ENCODE assay signal across 18 cellular contexts in the genomic region with DNA sequence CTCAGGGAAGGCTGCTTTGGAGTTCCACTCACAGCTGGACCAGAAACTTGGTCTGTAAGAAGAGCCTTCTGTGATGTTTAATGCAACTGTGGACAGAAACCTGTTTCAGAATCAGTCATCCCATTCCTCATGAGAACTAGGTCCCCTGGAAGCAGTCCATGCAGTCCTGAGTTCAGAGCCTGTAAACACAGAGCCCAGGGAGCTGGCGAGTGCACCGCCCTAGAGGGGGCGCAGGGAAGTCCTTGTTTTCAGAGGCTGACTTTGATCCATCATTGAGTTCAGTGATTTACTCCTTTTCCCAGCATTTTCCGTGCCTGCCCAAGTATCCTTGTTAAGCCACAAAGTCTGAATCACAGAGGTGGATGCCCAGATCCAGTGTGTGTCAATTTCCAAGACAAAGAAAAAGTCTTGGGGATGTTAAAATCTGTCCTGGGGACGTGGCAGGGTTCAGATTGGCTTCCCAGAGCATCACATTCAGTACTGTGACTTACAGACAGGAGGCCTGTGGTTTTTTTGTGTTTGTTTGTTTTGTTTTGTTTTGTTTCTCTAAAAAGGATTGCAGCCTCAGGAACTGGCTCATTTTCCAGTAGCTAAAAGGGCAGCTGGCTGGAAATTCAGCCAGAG.
DNase-seq lines count a peak whose midpoint lies in the region; ATAC-seq lines count a peak whose summit lies in the region.
"Had no signal": no experiment of that assay in that cellular context is flagged by ENCODE, and none has a peak within 500 bp of the region (broad histone marks: within the 10 kb centered on the region; RNA-seq: fewer than 3 reads in every experiment).

No MANE protein-coding gene starts in this region.

- H3K4me1 ChIP-seq in adipocyte (ENCODE audit: control insufficient read depth, insufficient read depth, low read length): peaks cover 6% of the 10 kb centered on the region
- H3K4me1 ChIP-seq: gastrocnemius medialis, parathyroid adenoma had no signal

- H3K27me3 ChIP-seq in adipocyte (replicated peaks; ENCODE audit: control insufficient read depth, insufficient read depth, low read length): peaks cover 51% of the 10 kb centered on the region
- H3K27me3 ChIP-seq: BLaER1, gastrocnemius medialis had no signal

- ATAC-seq in GM19395 (IDR thresholded peaks at IDR 0.05; ENCODE audit: unreplicated experiment) (no peak), GM19351 (IDR thresholded peaks at IDR 0.05; ENCODE audit: unreplicated experiment) (no peak), HG02798 (IDR thresholded peaks at IDR 0.05; ENCODE audit: poor library complexity, unreplicated experiment) (no peak)
- ATAC-seq: gastrocnemius medialis, GM12878 had no signal

- peak; percentile 45 for DNase-seq in AG08395 (ENCODE audit: low spot score)
- peak; percentile 14 for DNase-seq in HCEC 1CT
- peak; percentile 40 for DNase-seq in adipocyte (ENCODE audit: low read depth)
- peak; percentile 40 for DNase-seq in iPS-NIHi7 (ENCODE audit: extremely low spot score)
- DNase-seq in NCI-H2107 (lab: John Stamatoyannopoulos, UW): no peak
- DNase-seq: activated CD4-positive, alpha-beta T cell treated with anti-CD3 and anti-CD28 coated beads, Interleukin-2, amount 50 U/mL, for 4 hours; amygdala; gastrocnemius medialis; NCI-H1694; SIG-M5; T1000 had no signal

- no peak overlapping the region for H3K9ac ChIP-seq in adipocyte (ENCODE audit: low read length)
- H3K9ac ChIP-seq: BLaER1, KMS-11, parathyroid adenoma had no signal

- peaks cover 8% of the 10 kb centered on the region for H3K9me3 ChIP-seq in adipocyte (ENCODE audit: control insufficient read depth, low read length)
- H3K9me3 ChIP-seq: gastrocnemius medialis had no signal

- no peaks in the 10 kb centered on the region for H3K36me3 ChIP-seq in adipocyte (ENCODE audit: control insufficient read depth, insufficient read depth, low read length, severe bottlenecking)
- H3K36me3 ChIP-seq: BLaER1, gastrocnemius medialis had no signal

- H3K4me3 ChIP-seq in adipocyte (ENCODE audit: low read length): no peak overlapping the region
- H3K4me3 ChIP-seq: BLaER1, gastrocnemius medialis, GM12878 had no signal
